In the genomic region with DNA sequence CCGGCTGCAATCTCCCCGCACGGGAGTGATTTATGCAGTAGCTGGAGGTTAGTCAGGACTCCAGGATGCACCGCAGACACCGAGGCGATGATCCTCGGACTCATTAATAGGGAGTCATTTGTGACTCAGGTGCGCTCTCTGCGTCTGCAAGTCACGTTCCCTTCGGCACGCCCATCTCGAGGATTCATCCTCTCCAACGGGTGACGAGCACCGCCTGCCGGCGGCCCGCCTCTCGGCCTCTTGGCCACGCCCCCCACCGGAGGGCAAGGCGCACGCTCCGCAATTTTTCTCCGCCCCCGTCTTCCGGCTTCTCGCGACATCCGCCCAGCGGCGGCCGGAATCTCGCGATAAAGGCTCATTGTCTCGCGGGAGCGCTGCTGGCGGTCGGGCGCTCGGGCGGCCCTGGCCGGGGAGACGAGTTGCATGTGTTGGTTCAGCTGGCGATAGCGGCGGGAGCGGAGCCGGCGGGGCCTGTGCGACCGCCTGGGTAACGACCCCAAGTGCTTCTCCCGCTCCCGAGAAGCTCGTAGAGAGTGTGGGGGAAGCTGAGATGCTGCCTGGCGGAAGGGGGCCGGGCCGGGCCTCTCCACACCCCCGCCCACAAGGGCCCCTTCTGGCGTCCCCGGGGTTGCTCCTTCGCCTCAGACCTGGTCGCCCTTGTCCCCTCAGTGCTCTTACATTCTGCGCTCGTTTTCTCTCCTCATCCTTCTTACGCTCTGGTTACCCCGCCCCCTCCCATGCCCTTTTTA, we compare ENCODE assay signal across 1 cellular context.
TF ChIP-seq lines count a peak whose summit lies in the region.

A gene with protein sequence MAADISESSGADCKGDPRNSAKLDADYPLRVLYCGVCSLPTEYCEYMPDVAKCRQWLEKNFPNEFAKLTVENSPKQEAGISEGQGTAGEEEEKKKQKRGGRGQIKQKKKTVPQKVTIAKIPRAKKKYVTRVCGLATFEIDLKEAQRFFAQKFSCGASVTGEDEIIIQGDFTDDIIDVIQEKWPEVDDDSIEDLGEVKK (plus strand): TSS at position 361 of the 749 bp plus-strand sequence. CDS start 878 bp downstream, outside the sequence.

TF ChIP-seq in GM23338, 12 proteins besides CTCF, POLR2A, EP300 and RAD21 (continued from another document):
- TF ChIP-seq, protein P1, sequence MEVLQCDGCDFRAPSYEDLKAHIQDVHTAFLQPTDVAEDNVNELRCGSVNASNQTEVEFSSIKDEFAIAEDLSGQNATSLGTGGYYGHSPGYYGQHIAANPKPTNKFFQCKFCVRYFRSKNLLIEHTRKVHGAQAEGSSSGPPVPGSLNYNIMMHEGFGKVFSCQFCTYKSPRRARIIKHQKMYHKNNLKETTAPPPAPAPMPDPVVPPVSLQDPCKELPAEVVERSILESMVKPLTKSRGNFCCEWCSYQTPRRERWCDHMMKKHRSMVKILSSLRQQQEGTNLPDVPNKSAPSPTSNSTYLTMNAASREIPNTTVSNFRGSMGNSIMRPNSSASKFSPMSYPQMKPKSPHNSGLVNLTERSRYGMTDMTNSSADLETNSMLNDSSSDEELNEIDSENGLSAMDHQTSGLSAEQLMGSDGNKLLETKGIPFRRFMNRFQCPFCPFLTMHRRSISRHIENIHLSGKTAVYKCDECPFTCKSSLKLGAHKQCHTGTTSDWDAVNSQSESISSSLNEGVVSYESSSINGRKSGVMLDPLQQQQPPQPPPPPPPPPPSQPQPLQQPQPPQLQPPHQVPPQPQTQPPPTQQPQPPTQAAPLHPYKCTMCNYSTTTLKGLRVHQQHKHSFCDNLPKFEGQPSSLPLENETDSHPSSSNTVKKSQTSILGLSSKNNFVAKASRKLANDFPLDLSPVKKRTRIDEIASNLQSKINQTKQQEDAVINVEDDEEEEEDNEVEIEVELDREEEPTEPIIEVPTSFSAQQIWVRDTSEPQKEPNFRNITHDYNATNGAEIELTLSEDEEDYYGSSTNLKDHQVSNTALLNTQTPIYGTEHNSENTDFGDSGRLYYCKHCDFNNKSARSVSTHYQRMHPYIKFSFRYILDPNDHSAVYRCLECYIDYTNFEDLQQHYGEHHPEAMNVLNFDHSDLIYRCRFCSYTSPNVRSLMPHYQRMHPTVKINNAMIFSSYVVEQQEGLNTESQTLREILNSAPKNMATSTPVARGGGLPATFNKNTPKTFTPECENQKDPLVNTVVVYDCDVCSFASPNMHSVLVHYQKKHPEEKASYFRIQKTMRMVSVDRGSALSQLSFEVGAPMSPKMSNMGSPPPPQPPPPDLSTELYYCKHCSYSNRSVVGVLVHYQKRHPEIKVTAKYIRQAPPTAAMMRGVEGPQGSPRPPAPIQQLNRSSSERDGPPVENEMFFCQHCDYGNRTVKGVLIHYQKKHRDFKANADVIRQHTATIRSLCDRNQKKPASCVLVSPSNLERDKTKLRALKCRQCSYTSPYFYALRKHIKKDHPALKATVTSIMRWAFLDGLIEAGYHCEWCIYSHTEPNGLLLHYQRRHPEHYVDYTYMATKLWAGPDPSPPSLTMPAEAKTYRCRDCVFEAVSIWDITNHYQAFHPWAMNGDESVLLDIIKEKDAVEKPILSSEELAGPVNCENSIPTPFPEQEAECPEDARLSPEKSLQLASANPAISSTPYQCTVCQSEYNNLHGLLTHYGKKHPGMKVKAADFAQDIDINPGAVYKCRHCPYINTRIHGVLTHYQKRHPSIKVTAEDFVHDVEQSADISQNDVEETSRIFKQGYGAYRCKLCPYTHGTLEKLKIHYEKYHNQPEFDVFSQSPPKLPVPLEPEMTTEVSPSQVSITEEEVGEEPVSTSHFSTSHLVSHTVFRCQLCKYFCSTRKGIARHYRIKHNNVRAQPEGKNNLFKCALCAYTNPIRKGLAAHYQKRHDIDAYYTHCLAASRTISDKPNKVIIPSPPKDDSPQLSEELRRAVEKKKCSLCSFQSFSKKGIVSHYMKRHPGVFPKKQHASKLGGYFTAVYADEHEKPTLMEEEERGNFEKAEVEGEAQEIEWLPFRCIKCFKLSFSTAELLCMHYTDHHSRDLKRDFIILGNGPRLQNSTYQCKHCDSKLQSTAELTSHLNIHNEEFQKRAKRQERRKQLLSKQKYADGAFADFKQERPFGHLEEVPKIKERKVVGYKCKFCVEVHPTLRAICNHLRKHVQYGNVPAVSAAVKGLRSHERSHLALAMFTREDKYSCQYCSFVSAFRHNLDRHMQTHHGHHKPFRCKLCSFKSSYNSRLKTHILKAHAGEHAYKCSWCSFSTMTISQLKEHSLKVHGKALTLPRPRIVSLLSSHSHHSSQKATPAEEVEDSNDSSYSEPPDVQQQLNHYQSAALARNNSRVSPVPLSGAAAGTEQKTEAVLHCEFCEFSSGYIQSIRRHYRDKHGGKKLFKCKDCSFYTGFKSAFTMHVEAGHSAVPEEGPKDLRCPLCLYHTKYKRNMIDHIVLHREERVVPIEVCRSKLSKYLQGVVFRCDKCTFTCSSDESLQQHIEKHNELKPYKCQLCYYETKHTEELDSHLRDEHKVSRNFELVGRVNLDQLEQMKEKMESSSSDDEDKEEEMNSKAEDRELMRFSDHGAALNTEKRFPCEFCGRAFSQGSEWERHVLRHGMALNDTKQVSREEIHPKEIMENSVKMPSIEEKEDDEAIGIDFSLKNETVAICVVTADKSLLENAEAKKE (CRISPR knock-in tag; IDR thresholded peaks at IDR 0.05): no peak
